In the genomic region with DNA sequence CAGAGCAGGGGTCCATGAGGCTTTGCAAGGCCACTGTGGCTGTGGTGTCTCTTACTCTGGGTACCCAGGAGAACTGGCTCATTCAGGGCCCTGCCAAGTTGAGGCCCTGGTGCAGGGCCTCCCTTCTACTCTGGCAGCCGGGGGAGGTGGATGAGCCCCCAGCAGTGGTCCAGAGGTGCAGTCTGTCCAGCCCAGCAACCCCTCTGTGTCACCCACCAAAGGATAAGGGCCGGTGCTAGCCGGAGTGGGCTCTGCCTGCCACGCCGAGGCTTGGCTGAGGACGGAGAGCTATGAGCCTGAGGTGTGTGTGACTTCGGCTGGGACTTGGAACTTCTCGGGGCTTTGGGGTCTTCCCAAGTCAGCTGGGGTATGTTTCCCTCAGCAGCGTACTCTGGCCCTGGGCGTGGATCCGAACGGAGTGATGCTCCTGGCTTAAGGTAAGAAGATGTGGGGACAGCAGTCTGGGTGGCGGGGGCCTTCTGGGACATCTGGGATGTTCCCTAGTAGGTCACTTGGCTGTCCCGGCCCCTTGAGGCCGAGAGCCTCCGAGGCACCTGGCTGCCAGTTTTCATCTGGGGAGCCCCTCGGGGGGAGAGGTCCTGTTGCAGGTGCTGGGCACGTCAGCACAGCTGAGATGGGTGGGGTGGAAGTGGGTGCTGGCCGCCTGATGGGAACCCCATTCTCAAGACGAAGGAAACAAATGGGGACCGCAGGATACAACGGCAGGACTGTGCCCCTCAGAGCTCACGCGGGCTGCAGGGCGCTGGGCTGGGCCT, we compare ENCODE assay signal across 14 cellular contexts. TPM values are rescaled to one million over a fixed set of nuclear protein-coding genes. Genes with fewer than 3 reads are reported as not detected.
A peak's percentile ranks its signal among the peaks of the same experiment; 100 is the strongest.
DNase-seq lines count a peak whose midpoint lies in the region; ATAC-seq and TF ChIP-seq lines count a peak whose summit lies in the region.
"Had no signal": no experiment of that assay in that cellular context is flagged by ENCODE, and none has a peak within 500 bp of the region (broad histone marks: within the 10 kb centered on the region; RNA-seq: fewer than 3 reads in every experiment).

No MANE protein-coding gene starts in this region.

- peaks cover 45 to 67% of the 10 kb centered on the region in 2 donors for H3K4me1 Mint-ChIP-seq in effector memory CD8-positive, alpha-beta T cell (ENCODE audit: low read depth in 2 of 2)
- peaks cover 76% of the 10 kb centered on the region for H3K4me1 Mint-ChIP-seq in stimulated activated effector memory CD8-positive, alpha-beta T cell treated with anti-CD3 and anti-CD28 coated beads, Interleukin-12 subunit alpha, Interleukin-12 subunit beta, amount 100 ng/mL, for 72 hours

- ATAC-seq in effector memory CD8-positive, alpha-beta T cell (replicated peaks) = no peak
- peak; percentile 2 for ATAC-seq in stimulated activated effector memory CD8-positive, alpha-beta T cell treated with anti-CD3 and anti-CD28 coated beads, Interleukin-12 subunit alpha, Interleukin-12 subunit beta, amount 100 ng/mL, for 72 hours
- ATAC-seq in HG03439 (IDR thresholded peaks at IDR 0.05; ENCODE audit: unreplicated experiment) = no peak
- no peak for ATAC-seq in HG03025 (IDR thresholded peaks at IDR 0.05; ENCODE audit: low FRiP score, unreplicated experiment)
- ATAC-seq: left cardiac atrium had no signal

- DNase-seq in activated T-cell treated with anti-CD3 and anti-CD28 coated beads, Interleukin-2, amount 50 U/mL, for 48 hours = peak; percentile 19 to 21
- no peak for DNase-seq in activated T-cell treated with anti-CD3 and anti-CD28 coated beads, Interleukin-2, amount 50 U/mL, for 1 hour
- peak in 2 of 3 donors; percentile 33 to 43 for DNase-seq in Peyer's patch
- peak in 1 of 3 experiments; percentile 2 for DNase-seq in effector memory CD8-positive, alpha-beta T cell
- peak in 1 of 2 donors; percentile 47 for DNase-seq in stimulated activated effector memory CD8-positive, alpha-beta T cell treated with anti-CD3 and anti-CD28 coated beads, Interleukin-12 subunit alpha, Interleukin-12 subunit beta, amount 100 ng/mL, for 72 hours (ENCODE audit: low spot score in 2 of 2)
- no peak for DNase-seq in NCI-H2029 treated with DMSO at 0.1 percent for 48 hours (lab: John Stamatoyannopoulos, UW)
- DNase-seq: left cardiac atrium, NCI-H2107, testis had no signal

- peaks cover 0 to 4% (median 0%) of the 10 kb centered on the region in 4 donors for H3K4me1 ChIP-seq in Peyer's patch
- H3K4me1 ChIP-seq: testis had no signal

- no peak overlapping the region for H3K27ac ChIP-seq in Peyer's patch
- H3K27ac ChIP-seq: epithelial cell of prostate, RWPE1, testis had no signal

- TF ChIP-seq CTCF in Peyer's patch (IDR thresholded peaks at IDR 0.05) = no peak

- H3K27ac Mint-ChIP-seq in effector memory CD8-positive, alpha-beta T cell = peak overlapping the region; percentile 46 to 100
- H3K27ac Mint-ChIP-seq in stimulated activated effector memory CD8-positive, alpha-beta T cell treated with anti-CD3 and anti-CD28 coated beads, Interleukin-12 subunit alpha, Interleukin-12 subunit beta, amount 100 ng/mL, for 72 hours = peak overlapping the region; percentile 92

- no peaks in the 10 kb centered on the region for H3K9me3 ChIP-seq in Peyer's patch
- H3K9me3 ChIP-seq: testis had no signal

- H3K9me3 Mint-ChIP-seq in effector memory CD8-positive, alpha-beta T cell = no peaks in the 10 kb centered on the region
- no peaks in the 10 kb centered on the region for H3K9me3 Mint-ChIP-seq in stimulated activated effector memory CD8-positive, alpha-beta T cell treated with anti-CD3 and anti-CD28 coated beads, Interleukin-12 subunit alpha, Interleukin-12 subunit beta, amount 100 ng/mL, for 72 hours

- H3K27me3 ChIP-seq in Peyer's patch = no peaks in the 10 kb centered on the region
- H3K27me3 ChIP-seq: testis had no signal

- H3K36me3 ChIP-seq in Peyer's patch = peaks cover 0 to 8% (median 0%) of the 10 kb centered on the region in 3 donors

- no peaks in the 10 kb centered on the region for H3K27me3 Mint-ChIP-seq in effector memory CD8-positive, alpha-beta T cell

- peaks cover 100% of the 10 kb centered on the region for H3K36me3 Mint-ChIP-seq in effector memory CD8-positive, alpha-beta T cell (ENCODE audit: insufficient read depth)
- H3K36me3 Mint-ChIP-seq in stimulated activated effector memory CD8-positive, alpha-beta T cell treated with anti-CD3 and anti-CD28 coated beads, Interleukin-12 subunit alpha, Interleukin-12 subunit beta, amount 100 ng/mL, for 72 hours = peaks cover 100% of the 10 kb centered on the region

- TF ChIP-seq POLR2A in Peyer's patch (IDR thresholded peaks at IDR 0.05) = no peak

- H3K4me3 Mint-ChIP-seq in effector memory CD8-positive, alpha-beta T cell = peak overlapping the region in 1 of 2 donors; percentile 45
- no peak overlapping the region for H3K4me3 Mint-ChIP-seq in stimulated activated effector memory CD8-positive, alpha-beta T cell treated with anti-CD3 and anti-CD28 coated beads, Interleukin-12 subunit alpha, Interleukin-12 subunit beta, amount 100 ng/mL, for 72 hours

- no peak overlapping the region for H3K4me3 ChIP-seq in Peyer's patch
- H3K4me3 ChIP-seq: testis had no signal

RNA-seq across cellular contexts. Expression of a gene that starts 25.9 kb away (rescaled TPM):
- 1 to 10 TPM; 2.1 to 9.9 (median 6.0) TPM for total RNA-seq in Peyer's patch
- total RNA-seq: myocyte had no signal

Comparison
In these comparisons a context has a peak if more than half of its experiments do, and no peak if none do; other contexts are left out.
1. DNase-seq: peak in activated T-cell treated with anti-CD3 and anti-CD28 coated beads, Interleukin-2, amount 50 U/mL, for 48 hours (2 of 2) and Peyer's patch (2 of 3); none in activated T-cell treated with anti-CD3 and anti-CD28 coated beads, Interleukin-2, amount 50 U/mL, for 1 hour (single experiment) and NCI-H2029 treated with DMSO at 0.1 percent for 48 hours (single experiment).